17 cellular contexts compared by ENCODE assay signal in genomic region chr7:30160329-30160728, GRCh38. TPM values are rescaled to one million over a fixed set of nuclear protein-coding genes. Genes with fewer than 3 reads are reported as not detected.
DNase-seq lines count a peak whose midpoint lies in the region; ATAC-seq and TF ChIP-seq lines count a peak whose summit lies in the region.
"Had no signal": no experiment of that assay in that cellular context is flagged by ENCODE, and none has a peak within 500 bp of the region (broad histone marks: within the 10 kb centered on the region; RNA-seq: fewer than 3 reads in every experiment).

No MANE protein-coding gene starts in this region.

- no peak overlapping the region for H3K4me3 ChIP-seq in upper lobe of right lung
- H3K4me3 ChIP-seq: cardiac muscle cell, SK-N-MC had no signal

- H3K4me1 ChIP-seq in upper lobe of right lung, result peaks cover 32% of the 10 kb centered on the region

- H3K27ac Mint-ChIP-seq in natural killer cell treated with Interleukin-12 subunit alpha and Interleukin-12 subunit beta and Interleukin-15 and Interleukin-18, amount 100 ng/mL, for 72 hours, result peak overlapping the region; percentile 6 to 99
- peak overlapping the region in 1 of 2 donors; percentile 40 for H3K27ac Mint-ChIP-seq in natural killer cell
- H3K27ac Mint-ChIP-seq in activated T-helper 1 cell treated with anti-CD3 and anti-CD28 coated beads, Interleukin-12 subunit alpha, Interleukin-12 subunit beta, Interleukin-2, Interleukin-4 antibody, amounts not matched to agents 30 ng/mL and 10 ng/mL and 1 ng/mL, durations not matched to agents 14 hours and 24 hours and 36 hours, result peak overlapping the region; percentile 45
- H3K27ac Mint-ChIP-seq: mesothelial cell of epicardium had no signal

- no peak for TF ChIP-seq CTCF in natural killer cell (IDR thresholded peaks at IDR 0.05)
- TF ChIP-seq CTCF in upper lobe of right lung (IDR thresholded peaks at IDR 0.05), result no peak

- no peaks in the 10 kb centered on the region for H3K27me3 Mint-ChIP-seq in natural killer cell treated with Interleukin-12 subunit alpha and Interleukin-12 subunit beta and Interleukin-15 and Interleukin-18, amount 100 ng/mL, for 72 hours
- no peaks in the 10 kb centered on the region for H3K27me3 Mint-ChIP-seq in natural killer cell (ENCODE audit: low read depth in 2 of 2)
- H3K27me3 Mint-ChIP-seq in activated T-helper 1 cell treated with anti-CD3 and anti-CD28 coated beads, Interleukin-12 subunit alpha, Interleukin-12 subunit beta, Interleukin-2, Interleukin-4 antibody, amounts not matched to agents 30 ng/mL and 10 ng/mL and 1 ng/mL, durations not matched to agents 14 hours and 24 hours and 36 hours (ENCODE audit: insufficient read depth), result peaks cover 2% of the 10 kb centered on the region

- H3K36me3 Mint-ChIP-seq in natural killer cell treated with Interleukin-12 subunit alpha and Interleukin-12 subunit beta and Interleukin-15 and Interleukin-18, amount 100 ng/mL, for 72 hours, result no peaks in the 10 kb centered on the region
- H3K36me3 Mint-ChIP-seq in natural killer cell, result no peaks in the 10 kb centered on the region
- peaks cover 2% of the 10 kb centered on the region for H3K36me3 Mint-ChIP-seq in activated T-helper 1 cell treated with anti-CD3 and anti-CD28 coated beads, Interleukin-12 subunit alpha, Interleukin-12 subunit beta, Interleukin-2, Interleukin-4 antibody, amounts not matched to agents 30 ng/mL and 10 ng/mL and 1 ng/mL, durations not matched to agents 14 hours and 24 hours and 36 hours (ENCODE audit: low read depth)

- no peak for DNase-seq in natural killer cell treated with Interleukin-12 subunit alpha and Interleukin-12 subunit beta and Interleukin-15 and Interleukin-18, amount 100 ng/mL, for 72 hours (ENCODE audit: low spot score)
- no peak for DNase-seq in natural killer cell
- DNase-seq in activated T-helper 1 cell treated with anti-CD3 and anti-CD28 coated beads, Interleukin-12 subunit alpha, Interleukin-12 subunit beta, Interleukin-2, Interleukin-4 antibody, amounts not matched to agents 30 ng/mL and 10 ng/mL and 1 ng/mL, durations not matched to agents 14 hours and 24 hours and 36 hours (ENCODE audit: low spot score), result no peak
- DNase-seq in upper lobe of right lung, result no peak
- no peak for DNase-seq in Right ventricle myocardium inferior (ENCODE audit: missing footprints)
- DNase-seq in NCI-H446 (lab: John Stamatoyannopoulos, UW), result no peak
- DNase-seq: activated CD4-positive, alpha-beta T cell treated with anti-CD3 and anti-CD28 coated beads for 4 hours; activated T-cell treated with anti-CD3 and anti-CD28 coated beads, Interleukin-2, amount 50 U/mL, for 1 hour; effector memory CD4-positive, alpha-beta T cell; kidney glomerular epithelial cell; NCI-H774 had no signal

- no peaks in the 10 kb centered on the region for H3K36me3 ChIP-seq in upper lobe of right lung
- H3K36me3 ChIP-seq: cardiac muscle cell had no signal

- H3K4me3 Mint-ChIP-seq in natural killer cell treated with Interleukin-12 subunit alpha and Interleukin-12 subunit beta and Interleukin-15 and Interleukin-18, amount 100 ng/mL, for 72 hours, result peak overlapping the region; percentile 55
- H3K4me3 Mint-ChIP-seq in natural killer cell, result no peak overlapping the region
- H3K4me3 Mint-ChIP-seq in activated T-helper 1 cell treated with anti-CD3 and anti-CD28 coated beads, Interleukin-12 subunit alpha, Interleukin-12 subunit beta, Interleukin-2, Interleukin-4 antibody, amounts not matched to agents 30 ng/mL and 10 ng/mL and 1 ng/mL, durations not matched to agents 14 hours and 24 hours and 36 hours, result no peak overlapping the region
- H3K4me3 Mint-ChIP-seq: mesothelial cell of epicardium, neural crest cell had no signal

- no peaks in the 10 kb centered on the region for H3K9me3 Mint-ChIP-seq in natural killer cell treated with Interleukin-12 subunit alpha and Interleukin-12 subunit beta and Interleukin-15 and Interleukin-18, amount 100 ng/mL, for 72 hours
- H3K9me3 Mint-ChIP-seq in natural killer cell, result no peaks in the 10 kb centered on the region
- H3K9me3 Mint-ChIP-seq in activated T-helper 1 cell treated with anti-CD3 and anti-CD28 coated beads, Interleukin-12 subunit alpha, Interleukin-12 subunit beta, Interleukin-2, Interleukin-4 antibody, amounts not matched to agents 30 ng/mL and 10 ng/mL and 1 ng/mL, durations not matched to agents 14 hours and 24 hours and 36 hours, result no peaks in the 10 kb centered on the region
- H3K9me3 Mint-ChIP-seq: mesothelial cell of epicardium, neural crest cell had no signal

- H3K4me1 Mint-ChIP-seq in natural killer cell treated with Interleukin-12 subunit alpha and Interleukin-12 subunit beta and Interleukin-15 and Interleukin-18, amount 100 ng/mL, for 72 hours (ENCODE audit: low read depth in 2 of 2), result peaks cover 55 to 57% of the 10 kb centered on the region in 2 donors
- peaks cover 45 to 59% of the 10 kb centered on the region in 2 donors for H3K4me1 Mint-ChIP-seq in natural killer cell
- H3K4me1 Mint-ChIP-seq in activated T-helper 1 cell treated with anti-CD3 and anti-CD28 coated beads, Interleukin-12 subunit alpha, Interleukin-12 subunit beta, Interleukin-2, Interleukin-4 antibody, amounts not matched to agents 30 ng/mL and 10 ng/mL and 1 ng/mL, durations not matched to agents 14 hours and 24 hours and 36 hours (ENCODE audit: low read depth), result peaks cover 68% of the 10 kb centered on the region

- ATAC-seq in natural killer cell treated with Interleukin-12 subunit alpha and Interleukin-12 subunit beta and Interleukin-15 and Interleukin-18, amount 100 ng/mL, for 72 hours, result no peak
- ATAC-seq in natural killer cell, result no peak
- no peak for ATAC-seq in upper lobe of right lung
- no peak for ATAC-seq in HG03108 (IDR thresholded peaks at IDR 0.05; ENCODE audit: unreplicated experiment)
- no peak for ATAC-seq in Right ventricle myocardium inferior

- H3K27me3 ChIP-seq in layer of hippocampus (ENCODE audit: control insufficient read depth, insufficient read depth, low read length), result no peaks in the 10 kb centered on the region
- no peaks in the 10 kb centered on the region for H3K27me3 ChIP-seq in upper lobe of right lung
- H3K27me3 ChIP-seq: cardiac muscle cell had no signal

- intact Hi-C loops in natural killer cell (cut with micrococcal nuclease) (loop anchor here (5.0 to 10.0 kb wide), 3 partner anchors 187 to 402 kb away; partner anchors contain the start of gene GGCT), upper lobe of right lung (cut with DNase I) (no loop called here), Right ventricle myocardium inferior (cut with DNase I) (loop anchor here (5.0 kb wide), 2 partner anchors 117 to 407 kb away; no protein-coding TSS in a partner anchor)
- intact Hi-C loops in activated T-helper 1 cell treated with anti-CD3 and anti-CD28 coated beads, Interleukin-12 subunit alpha, Interleukin-12 subunit beta, Interleukin-2, Interleukin-4 antibody, amounts not matched to agents 30 ng/mL and 10 ng/mL and 1 ng/mL, durations not matched to agents 14 hours and 24 hours and 36 hours (cut with micrococcal nuclease), result loop anchor here (1.0 kb wide), 1 partner anchor 25 kb away; no protein-coding TSS in a partner anchor

- H3K9me3 ChIP-seq in upper lobe of right lung, result no peaks in the 10 kb centered on the region

- H3K27ac ChIP-seq in layer of hippocampus (ENCODE audit: low read depth, low read length), result peak overlapping the region; percentile 16
- H3K27ac ChIP-seq in upper lobe of right lung, result peak overlapping the region; percentile 40
- H3K27ac ChIP-seq: cardiac muscle cell, SK-N-MC had no signal

RNA-seq across cellular contexts. Expression of gene MTURN, which starts 25.5 kb away (rescaled TPM):
- total RNA-seq in natural killer cell treated with Interleukin-12 subunit alpha and Interleukin-12 subunit beta and Interleukin-15 and Interleukin-18, amount 100 ng/mL, for 72 hours, result 10 to 100 TPM in 1 of 2 donors, 1 to 10 TPM in 1; 3.6 to 10.2 TPM
- total RNA-seq in natural killer cell (10 to 100 TPM; 31.6 to 37.3 (median 32.8) TPM), upper lobe of right lung (31.3 TPM), Right ventricle myocardium inferior (15.7 TPM)
- 3.9 and 4.3 TPM in 2 replicates for total RNA-seq in activated T-helper 1 cell treated with anti-CD3 and anti-CD28 coated beads, Interleukin-12 subunit alpha, Interleukin-12 subunit beta, Interleukin-2, Interleukin-4 antibody, amounts not matched to agents 30 ng/mL and 10 ng/mL and 1 ng/mL, durations not matched to agents 14 hours and 24 hours and 36 hours
